ENCODE assay signal across 19 cellular contexts in genomic region chr16:88878967-88879787, GRCh38. TPM values are rescaled to one million over a fixed set of nuclear protein-coding genes. Genes with fewer than 3 reads are reported as not detected.
DNase-seq lines count a peak whose midpoint lies in the region; ATAC-seq and TF ChIP-seq lines count a peak whose summit lies in the region.
"Had no signal": no experiment of that assay in that cellular context is flagged by ENCODE, and none has a peak within 500 bp of the region (broad histone marks: within the 10 kb centered on the region; RNA-seq: fewer than 3 reads in every experiment).

No MANE protein-coding gene starts in this region.

- H2BK120ac ChIP-seq in neuronal stem cell (ENCODE audit: low read depth, low read length), result no peak overlapping the region

- peak overlapping the region; percentile 6 for H3K18ac ChIP-seq in neuronal stem cell (ENCODE audit: low read length)

- no peak overlapping the region for H3K4ac ChIP-seq in neuronal stem cell (ENCODE audit: low read length)

- no peak overlapping the region for H3K4me2 ChIP-seq in neuronal stem cell (ENCODE audit: insufficient read depth, low read length, poor library complexity, severe bottlenecking)

- no peaks in the 10 kb centered on the region for H3K36me3 ChIP-seq in neuronal stem cell (replicated peaks in 1 of 2; ENCODE audit: control insufficient read depth in 2 of 2, insufficient read depth in 2 of 2, low read length in 2 of 2)
- no peaks in the 10 kb centered on the region for H3K36me3 ChIP-seq in SJCRH30

- DNase-seq in HPDE6-E6E7 (ENCODE audit: extremely low spot score) (peak; percentile 58), choroid plexus epithelial cell (ENCODE audit: low read depth) (peak; percentile 10), neuronal stem cell (ENCODE audit: low spot score) (no peak), GDM1 (lab: John Stamatoyannopoulos, UW) (no peak), SJCRH30 (no peak)
- DNase-seq: Calu3; CD4-positive, CD25-positive, alpha-beta regulatory T cell; DMS79; GM23248; Kasumi-1; MM.1S; NCI-H1092 treated with DMSO at 0.1 percent for 48 hours; NCI-H187; NCI-H748 treated with DMSO at 0.1 percent for 48 hours; PC-3; T-cell had no signal

- no CpG with 5 or more reads among the region's 45 CpGs for WGBS in neuronal stem cell (ENCODE audit: extremely low coverage in 2 of 2, insufficient read length in 2 of 2, insufficient replicate concordance in 1 of 2), 2 donors

- H3K27me3 ChIP-seq in neuronal stem cell (ENCODE audit: control insufficient read depth in 3 of 3, insufficient read depth in 3 of 3, low read depth in 1 of 3, low read length in 3 of 3) (peaks cover 0 to 30% (median 13%) of the 10 kb centered on the region in 3 experiments), SJCRH30 (no peaks in the 10 kb centered on the region)

- H3K23ac ChIP-seq in neuronal stem cell (ENCODE audit: low read depth, low read length, poor library complexity), result peak overlapping the region; percentile 86

- peak overlapping the region; percentile 14 for H3K14ac ChIP-seq in neuronal stem cell (ENCODE audit: low read length)

- peaks cover 12% of the 10 kb centered on the region for H3K79me1 ChIP-seq in neuronal stem cell (ENCODE audit: low read depth, low read length)

- no peak overlapping the region for H2BK12ac ChIP-seq in neuronal stem cell (ENCODE audit: low read length)

- H2AFZ ChIP-seq in neuronal stem cell (ENCODE audit: low read length), result no peak overlapping the region
- H2AFZ ChIP-seq: GM23248 had no signal

- H2BK15ac ChIP-seq in neuronal stem cell (ENCODE audit: low read length), result peak overlapping the region; percentile 93

- H3K9me3 ChIP-seq in neuronal stem cell (replicated peaks in 1 of 2; ENCODE audit: control insufficient read depth in 2 of 2, insufficient read depth in 1 of 2, low read depth in 1 of 2, low read length in 2 of 2) (peaks cover 0 to 4% of the 10 kb centered on the region in 2 donors), SJCRH30 (replicated peaks) (no peaks in the 10 kb centered on the region)

- no peak for TF ChIP-seq CTCF in choroid plexus epithelial cell (conservative IDR thresholded peaks at IDR 0.05; ENCODE audit: low read depth, low read length)

- peak overlapping the region; percentile 66 for H3K9ac ChIP-seq in neuronal stem cell (ENCODE audit: low read depth, low read length, poor library complexity)
- H3K9ac ChIP-seq: GM23248 had no signal

- peak overlapping the region; percentile 98 for H2AK5ac ChIP-seq in neuronal stem cell (ENCODE audit: low read depth, low read length)

- no peak overlapping the region for H2BK5ac ChIP-seq in neuronal stem cell (ENCODE audit: low read length)

- peak overlapping the region; percentile 0 for H4K8ac ChIP-seq in neuronal stem cell (ENCODE audit: low read depth, low read length)

- H4K91ac ChIP-seq in neuronal stem cell (ENCODE audit: low read depth, low read length, poor library complexity), result no peak overlapping the region

- H3K4me1 ChIP-seq in neuronal stem cell (ENCODE audit: control insufficient read depth in 2 of 2, insufficient read depth in 1 of 2, low read depth in 1 of 2, low read length in 2 of 2) (peaks cover 16 to 19% of the 10 kb centered on the region in 2 donors), SJCRH30 (no peaks in the 10 kb centered on the region)

- ATAC-seq in HG02938 (IDR thresholded peaks at IDR 0.05; ENCODE audit: unreplicated experiment), result no peak
- ATAC-seq: HCT116, PC-3, T-cell had no signal

- no peak overlapping the region for H3K4me3 ChIP-seq in choroid plexus epithelial cell (ENCODE audit: low read depth, low read length)
- H3K4me3 ChIP-seq in neuronal stem cell (ENCODE audit: low read length in 2 of 2), result peak overlapping the region in 1 of 2 donors; percentile 12
- H3K4me3 ChIP-seq in SJCRH30, result no peak overlapping the region
- H3K4me3 ChIP-seq: GM23248 had no signal

- TF ChIP-seq RAD21 in Ishikawa (IDR thresholded peaks at IDR 0.05; ENCODE audit: low read depth), result no peak

- TF ChIP-seq EP300 in Ishikawa (IDR thresholded peaks at IDR 0.05; ENCODE audit: borderline replicate concordance), result no peak

- H3K27ac ChIP-seq in neuronal stem cell (replicated peaks; ENCODE audit: low read length) (no peak overlapping the region), SJCRH30 (no peak overlapping the region)
- H3K27ac ChIP-seq: GM23248 had no signal

TF ChIP-seq in Ishikawa, 13 proteins besides CTCF, POLR2A, EP300 and RAD21:
- TF ChIP-seq ZBTB7A (IDR thresholded peaks at IDR 0.05; ENCODE audit: low read depth) (no peak), USF1 (IDR thresholded peaks at IDR 0.05) (peak; percentile 43)

RNA-seq across cellular contexts. Expression of gene PABPN1L, which starts 12.7 kb away (rescaled TPM):
- not detected for polyA plus RNA-seq in neuronal stem cell (2013, experiment 1 of 2)
- polyA plus RNA-seq in neuronal stem cell (2013, experiment 2 of 2), result not detected
- 0.25 TPM in 1 of 2 replicates, not detected in the other for total RNA-seq in SJCRH30 (2014; rRNA removed; shearing (Covaris generic))
- total RNA-seq: Calu3; CD4-positive, CD25-positive, alpha-beta regulatory T cell; GM23248; PC-3; T-cell had no signal
- polyA plus RNA-seq: CD4-positive, CD25-positive, alpha-beta regulatory T cell; GM23248 had no signal

RNA-seq across cellular contexts. Expression of gene TRAPPC2L, which starts 22.2 kb away (rescaled TPM):
- polyA plus RNA-seq in neuronal stem cell (2013, experiment 1 of 2), result 57.0 TPM
- polyA plus RNA-seq in neuronal stem cell (2013, experiment 2 of 2), result 58.2 TPM
- 34.3 and 36.9 TPM in 2 replicates for total RNA-seq in SJCRH30 (2014; rRNA removed; shearing (Covaris generic))

RNA-seq across cellular contexts. Expression of gene GALNS, which starts 22.4 kb away (rescaled TPM):
- 9.6 TPM for polyA plus RNA-seq in neuronal stem cell (2013, experiment 1 of 2)
- polyA plus RNA-seq in neuronal stem cell (2013, experiment 2 of 2), result 9.1 TPM
- 10.4 and 11.1 TPM in 2 replicates for total RNA-seq in SJCRH30 (2014; rRNA removed; shearing (Covaris generic))

Comparison
In these comparisons a context has a peak if more than half of its experiments do, and no peak if none do; other contexts are left out.
1. DNase-seq: peak in HPDE6-E6E7 (single experiment) and choroid plexus epithelial cell (single experiment); none in neuronal stem cell (single experiment), GDM1 (single experiment) and SJCRH30 (0 of 2).